ENCODE assay signal across 20 cellular contexts in genomic region chr1:169100208-169100882, GRCh38.
"Had no signal": no experiment of that assay in that cellular context is flagged by ENCODE, and none has a peak within 500 bp of the region (broad histone marks: within the 10 kb centered on the region; RNA-seq: fewer than 3 reads in every experiment).

No MANE protein-coding gene starts in this region.

- H3K9me3 ChIP-seq: gastroesophageal sphincter, mucosa of descending colon, psoas muscle, sigmoid colon, testis, uterus had no signal

- H3K36me3 ChIP-seq: gastroesophageal sphincter, sigmoid colon, uterus had no signal

- H3K36me3 Mint-ChIP-seq: activated CD4-positive, alpha-beta memory T cell treated with anti-CD3 and anti-CD28 coated beads for 36 hours; activated naive CD8-positive, alpha-beta T cell treated with anti-CD3 and anti-CD28 coated beads for 36 hours; natural killer cell had no signal

- DNase-seq: activated CD4-positive, alpha-beta memory T cell treated with anti-CD3 and anti-CD28 coated beads for 36 hours; activated CD4-positive, alpha-beta T cell treated with anti-CD3 and anti-CD28 coated beads for 1 hour; activated gamma-delta T cell; activated naive CD8-positive, alpha-beta T cell treated with anti-CD3 and anti-CD28 coated beads for 36 hours; activated T-cell treated with anti-CD3 and anti-CD28 coated beads, Interleukin-2, amount 50 U/mL, for 4 hours; effector CD8-positive, alpha-beta T cell; natural killer cell; nucleus accumbens; psoas muscle; sigmoid colon; stimulated activated CD4-positive, alpha-beta T cell treated with anti-CD3 and anti-CD28 coated beads, Interleukin-12 subunit alpha, Interleukin-12 subunit beta, amount 100 ng/mL, for 4 hours; stimulated activated CD4-positive, alpha-beta T cell treated with anti-CD3 and anti-CD28 coated beads, Interleukin-4, amount 100 ng/mL, for 24 hours; SW 1271; testis; uterus had no signal

- ATAC-seq: activated T-cell treated with anti-CD3 and anti-CD28 coated beads, Interleukin-2, amount 50 U/mL, for 4 hours; gastroesophageal sphincter; natural killer cell; psoas muscle had no signal

- H3K27ac Mint-ChIP-seq: activated CD4-positive, alpha-beta memory T cell treated with anti-CD3 and anti-CD28 coated beads for 36 hours; activated naive CD8-positive, alpha-beta T cell treated with anti-CD3 and anti-CD28 coated beads for 36 hours; natural killer cell; stimulated activated naive CD8-positive, alpha-beta T cell treated with anti-CD3 and anti-CD28 coated beads, Interleukin-15, Interleukin-2, amounts not matched to agents 100 ng/mL and 50 ng/mL, for 24 hours had no signal

- H3K27me3 ChIP-seq: gastroesophageal sphincter, sigmoid colon, testis, uterus had no signal

- H3K4me1 ChIP-seq: uterus had no signal

- H3K27ac ChIP-seq: gastroesophageal sphincter, psoas muscle, sigmoid colon, testis, uterus had no signal

- H3K4me3 ChIP-seq: gastroesophageal sphincter, lung, mucosa of descending colon, psoas muscle, sigmoid colon, testis, uterus had no signal

- H3K4me3 Mint-ChIP-seq: activated CD4-positive, alpha-beta memory T cell treated with anti-CD3 and anti-CD28 coated beads for 36 hours; activated naive CD8-positive, alpha-beta T cell treated with anti-CD3 and anti-CD28 coated beads for 36 hours; activated T-cell treated with anti-CD3 and anti-CD28 coated beads, Interleukin-2, amount 50 U/mL, for 4 hours; natural killer cell; stimulated activated naive CD8-positive, alpha-beta T cell treated with anti-CD3 and anti-CD28 coated beads, Interleukin-15, Interleukin-2, amounts not matched to agents 100 ng/mL and 50 ng/mL, for 24 hours had no signal

- H3K27me3 Mint-ChIP-seq: activated naive CD8-positive, alpha-beta T cell treated with anti-CD3 and anti-CD28 coated beads for 36 hours had no signal

- FAIRE-seq: colon had no signal

- H3K9me3 Mint-ChIP-seq: activated T-cell treated with anti-CD3 and anti-CD28 coated beads, Interleukin-2, amount 50 U/mL, for 4 hours; natural killer cell; stimulated activated naive CD8-positive, alpha-beta T cell treated with anti-CD3 and anti-CD28 coated beads, Interleukin-15, Interleukin-2, amounts not matched to agents 100 ng/mL and 50 ng/mL, for 24 hours had no signal
